In genomic region chr10:114301951-114302710, GRCh38 we compare ENCODE assay signal across 24 cellular contexts.
DNase-seq lines count a peak whose midpoint lies in the region; ATAC-seq and TF ChIP-seq lines count a peak whose summit lies in the region.
"Had no signal": no experiment of that assay in that cellular context is flagged by ENCODE, and none has a peak within 500 bp of the region (broad histone marks: within the 10 kb centered on the region; RNA-seq: fewer than 3 reads in every experiment).

No MANE protein-coding gene starts in this region.

- H3K4me3 Mint-ChIP-seq in activated naive CD8-positive, alpha-beta T cell treated with anti-CD3 and anti-CD28 coated beads, Interleukin-2, amount 50 U/mL, for 24 hours, result no peak overlapping the region
- H3K4me3 Mint-ChIP-seq: activated B cell treated with CpG ODN at 0.5 μM for 24 hours, mesothelial cell of epicardium, neural progenitor cell had no signal

- peak; percentile 41 for DNase-seq in G401 (ENCODE audit: low spot score)
- no peak for DNase-seq in ascending aorta (ENCODE audit: low spot score in 2 of 2)
- DNase-seq in left cardiac atrium, result no peak
- DNase-seq in retina, result peak; percentile 57
- no peak for DNase-seq in activated naive CD8-positive, alpha-beta T cell treated with anti-CD3 and anti-CD28 coated beads, Interleukin-2, amount 50 U/mL, for 24 hours
- DNase-seq in NCI-H2029 treated with DMSO at 0.1 percent for 48 hours (lab: John Stamatoyannopoulos, UW), result no peak
- DNase-seq in SHP77 treated with DMSO at 0.1 percent for 48 hours (lab: John Stamatoyannopoulos, UW), result no peak
- DNase-seq in DMS79 treated with DMSO at 0.1 percent for 48 hours (lab: John Stamatoyannopoulos, UW), result no peak
- DNase-seq: activated B cell treated with CpG ODN at 0.5 μM for 24 hours; activated CD8-positive, alpha-beta memory T cell treated with anti-CD3 and anti-CD28 coated beads for 24 hours; effector CD8-positive, alpha-beta T cell; EL; H7; islet precursor cell; NCI-H187 treated with DMSO at 0.1 percent for 48 hours; NCI-H510A treated with DMSO at 0.1 percent for 48 hours; stimulated activated naive CD4-positive, alpha-beta T cell treated with Interleukin-2 at 50 U/mL for 16 hours; T-helper 2 cell had no signal

- H3K9me3 Mint-ChIP-seq in activated naive CD8-positive, alpha-beta T cell treated with anti-CD3 and anti-CD28 coated beads, Interleukin-2, amount 50 U/mL, for 24 hours, result no peaks in the 10 kb centered on the region
- H3K9me3 Mint-ChIP-seq: activated B cell treated with CpG ODN at 0.5 μM for 24 hours, IgD-negative memory B cell, mesothelial cell of epicardium had no signal

- H3K36me3 ChIP-seq in ascending aorta, result peaks cover 7 to 34% of the 10 kb centered on the region in 2 donors
- H3K36me3 ChIP-seq: cardiac muscle cell, neural progenitor cell, SJSA1 had no signal

- H3K27me3 ChIP-seq in ascending aorta, result no peaks in the 10 kb centered on the region
- H3K27me3 ChIP-seq: hepatocyte, neural progenitor cell, SJSA1 had no signal

- peak overlapping the region; percentile 12 to 58 for H3K27ac ChIP-seq in ascending aorta
- H3K27ac ChIP-seq: cardiac muscle cell, hepatocyte, neural progenitor cell, SJSA1 had no signal

- peaks cover 2% of the 10 kb centered on the region for H3K27me3 Mint-ChIP-seq in activated naive CD8-positive, alpha-beta T cell treated with anti-CD3 and anti-CD28 coated beads, Interleukin-2, amount 50 U/mL, for 24 hours
- H3K27me3 Mint-ChIP-seq: activated B cell treated with CpG ODN at 0.5 μM for 24 hours, IgD-negative memory B cell had no signal

- no peak overlapping the region for H3K4me3 ChIP-seq in ascending aorta
- H3K4me3 ChIP-seq: cardiac muscle cell, hepatocyte, neural progenitor cell, SJSA1 had no signal

- H3K27ac Mint-ChIP-seq in activated naive CD8-positive, alpha-beta T cell treated with anti-CD3 and anti-CD28 coated beads, Interleukin-2, amount 50 U/mL, for 24 hours, result no peak overlapping the region
- H3K27ac Mint-ChIP-seq: activated B cell treated with CpG ODN at 0.5 μM for 24 hours, IgD-negative memory B cell, mesothelial cell of epicardium had no signal

- H3K4me1 Mint-ChIP-seq in activated naive CD8-positive, alpha-beta T cell treated with anti-CD3 and anti-CD28 coated beads, Interleukin-2, amount 50 U/mL, for 24 hours, result peaks cover 9% of the 10 kb centered on the region

- ATAC-seq in left cardiac atrium, result peak; percentile 14 to 22
- ATAC-seq in activated naive CD8-positive, alpha-beta T cell treated with anti-CD3 and anti-CD28 coated beads, Interleukin-2, amount 50 U/mL, for 24 hours, result no peak

- H3K36me3 Mint-ChIP-seq in activated naive CD8-positive, alpha-beta T cell treated with anti-CD3 and anti-CD28 coated beads, Interleukin-2, amount 50 U/mL, for 24 hours (ENCODE audit: low read depth), result no peaks in the 10 kb centered on the region

- peaks cover 0 to 25% of the 10 kb centered on the region in 2 donors for H3K4me1 ChIP-seq in ascending aorta

- no peaks in the 10 kb centered on the region for H3K9me3 ChIP-seq in ascending aorta
- H3K9me3 ChIP-seq: SJSA1 had no signal

- intact Hi-C loops in ascending aorta (cut with DNase I), result loop anchor here (5.0 kb wide), 2 partner anchors 155 to 250 kb away; no protein-coding TSS in a partner anchor
- intact Hi-C loops in left cardiac atrium (cut with DNase I), result loop anchor here (5.0 to 10.0 kb wide), 2 partner anchors 103 to 135 kb away; partner anchors contain the start of gene AFAP1L2 (in 2 of the 2)

- TF ChIP-seq CTCF in ascending aorta (IDR thresholded peaks at IDR 0.05), result no peak

- in situ Hi-C loops in G401 (cut with HindIII; ENCODE audit: low sequenced_read_pairs), result no loop called here

Comparison
In these comparisons a context has a peak if more than half of its experiments do, and no peak if none do; other contexts are left out.
1. DNase-seq: peak in G401 (single experiment) and retina (single experiment); none in ascending aorta (0 of 2), left cardiac atrium (single experiment), activated naive CD8-positive, alpha-beta T cell treated with anti-CD3 and anti-CD28 coated beads, Interleukin-2, amount 50 U/mL, for 24 hours (single experiment), NCI-H2029 treated with DMSO at 0.1 percent for 48 hours (single experiment), SHP77 treated with DMSO at 0.1 percent for 48 hours (single experiment) and DMS79 treated with DMSO at 0.1 percent for 48 hours (single experiment).